ENCODE assay signal across 8 cellular contexts in the genomic region with DNA sequence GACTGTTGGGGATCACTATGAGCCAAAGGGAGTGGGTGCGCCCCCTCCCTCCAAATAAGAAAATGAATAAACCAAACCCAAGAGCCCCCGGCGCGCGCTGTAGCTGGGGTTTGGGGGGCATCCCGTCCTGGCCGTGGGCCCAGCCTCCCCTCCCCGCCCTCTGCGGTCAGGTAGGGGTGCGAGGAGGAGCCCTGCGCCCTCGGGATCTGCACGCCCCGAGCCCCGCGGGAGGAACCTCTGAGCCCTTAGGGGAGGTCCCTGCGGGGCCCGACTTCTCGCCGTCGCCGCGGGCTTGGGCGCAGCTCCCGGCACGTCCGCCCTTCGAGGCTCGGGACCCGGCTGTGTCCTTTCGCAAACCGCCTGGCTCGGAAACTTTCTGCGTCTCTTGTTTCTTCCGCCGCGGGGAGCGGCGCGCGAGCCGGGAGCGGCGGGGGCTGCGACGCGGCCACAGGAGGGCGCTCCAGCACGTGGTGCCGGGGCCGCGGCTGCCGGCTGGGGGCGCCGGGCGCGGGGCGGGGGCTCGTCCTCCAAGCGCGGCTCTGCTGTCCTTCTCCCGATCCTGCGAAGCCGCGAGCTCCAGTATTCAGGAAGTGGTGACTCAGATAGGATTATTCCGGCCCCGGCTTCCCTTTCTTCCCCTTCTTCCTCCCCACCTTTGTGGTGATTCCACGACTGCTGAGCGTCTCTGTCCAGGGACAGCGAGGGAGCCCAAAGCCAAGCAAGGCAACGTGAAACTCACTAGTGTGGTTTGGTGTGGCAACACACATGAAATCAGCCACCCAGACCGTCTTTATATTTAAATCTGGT. TPM values are rescaled to one million over a fixed set of nuclear protein-coding genes. Genes with fewer than 3 reads are reported as not detected.
DNase-seq lines count a peak whose midpoint lies in the region; ATAC-seq, FAIRE-seq and TF ChIP-seq lines count a peak whose summit lies in the region.

No MANE protein-coding gene starts in this region.

- H3K27ac ChIP-seq in psoas muscle: peak overlapping the region; percentile 63

- DNase-seq in COR-L47 (lab: John Stamatoyannopoulos, UW) (peak; percentile 63), NAMALWA (ENCODE audit: low spot score) (peak; percentile 88), SW480 (ENCODE audit: low spot score) (peak; percentile 87), amniotic epithelial cell (ENCODE audit: low read depth) (peak; percentile 56), left ventricle myocardium superior (peak; percentile 88), psoas muscle (peak; percentile 83 to 91), urothelium cell line (ENCODE audit: low spot score) (peak; percentile 90)

- intact Hi-C loops in left ventricle myocardium superior (cut with micrococcal nuclease): loop anchor here (5.0 to 10.0 kb wide), 2 partner anchors 246 to 314 kb away; no protein-coding TSS in a partner anchor
- intact Hi-C loops in psoas muscle (cut with DNase I): loop anchor here (1.0 to 5.0 kb wide), 4 partner anchors 97 to 310 kb away; no protein-coding TSS in a partner anchor

- H3K9me3 ChIP-seq in psoas muscle: no peaks in the 10 kb centered on the region

- 0 to 1% (median 0%) methylated on average over 28 to 72 of the region's 72 CpGs for WGBS in psoas muscle, 3 donors

- TF ChIP-seq CTCF in psoas muscle (IDR thresholded peaks at IDR 0.05): peak; percentile 94

- H3K27me3 ChIP-seq in psoas muscle (ENCODE audit: insufficient read depth in 3 of 3, low read length in 2 of 3): no peaks in the 10 kb centered on the region

- H3K4me1 ChIP-seq in psoas muscle: peaks cover 10% of the 10 kb centered on the region

- ATAC-seq in GM21825 (IDR thresholded peaks at IDR 0.05; ENCODE audit: unreplicated experiment) (peak; percentile 36), left ventricle myocardium superior (peak; percentile 74), psoas muscle (peak; percentile 80 to 88 (median 84))

- H3K4me3 ChIP-seq in psoas muscle: peak overlapping the region; percentile 88

- peaks cover 0 to 2% of the 10 kb centered on the region in 2 donors for H3K36me3 ChIP-seq in psoas muscle (ENCODE audit: insufficient read depth in 1 of 2, low read depth in 1 of 2)

- peak; percentile 55 for FAIRE-seq in urothelium cell line (lab: Jason Lieb, UNC)

RNA-seq across cellular contexts. Expression of gene PITPNC1, which starts 1.6 kb away (rescaled TPM):
- total RNA-seq in left ventricle myocardium superior: 11.0 TPM
- total RNA-seq in psoas muscle: 10 to 100 TPM in 1 of 4 donors, 1 to 10 TPM in 3; 6.5 to 12.3 (median 7.6) TPM
- polyA plus RNA-seq in psoas muscle: 10 to 100 TPM in 1 of 3 donors, 1 to 10 TPM in 2; 4.4 to 54.7 (median 4.5) TPM

RNA-seq across cellular contexts. Expression of gene PSMD12, which starts 12.3 kb away (rescaled TPM):
- total RNA-seq in left ventricle myocardium superior (47.0 TPM), psoas muscle (100 to 1,000 TPM in 3 of 4 donors, 10 to 100 TPM in 1; 66.6 to 161 (median 111) TPM)
- polyA plus RNA-seq in psoas muscle: 100 to 1,000 TPM in 2 of 3 donors, 10 to 100 TPM in 1; 78.7 to 281 (median 158) TPM

Comparison
In these comparisons a context has a peak if more than half of its experiments do, and no peak if none do; other contexts are left out.
1. Peak in every context shown above with its lines: DNase-seq, ATAC-seq, H3K4me3 ChIP-seq and H3K27ac ChIP-seq.